Comparison of ENCODE assay signal across 29 cellular contexts in genomic region chr2:151033454-151034248, GRCh38.
"Had no signal": no experiment of that assay in that cellular context is flagged by ENCODE, and none has a peak within 500 bp of the region (broad histone marks: within the 10 kb centered on the region; RNA-seq: fewer than 3 reads in every experiment).

No MANE protein-coding gene starts in this region.

- H3K9me3 ChIP-seq: esophagus muscularis mucosa, left ventricle myocardium inferior, neutrophil, ovary, stomach, thyroid gland, upper lobe of left lung, vagina had no signal

- ATAC-seq: activated CD4-positive, alpha-beta T cell treated with anti-CD3 and anti-CD28 coated beads for 36 hours; activated CD8-positive, alpha-beta memory T cell treated with anti-CD3 and anti-CD28 coated beads, Interleukin-2, amount 10 ng/mL, durations not matched to agents 7 days and 5 days; activated CD8-positive, alpha-beta T cell treated with anti-CD3 and anti-CD28 coated beads, Interleukin-2, amount 10 ng/mL, durations not matched to agents 7 days and 5 days; activated naive CD8-positive, alpha-beta T cell treated with anti-CD3 and anti-CD28 coated beads, Interleukin-2, amount 50 U/mL, for 24 hours; stimulated activated memory B cell treated with anti-CD40 and anti-IgM and Interleukin-4, amounts not matched to agents 10 μg/mL and 1 μg/mL and 100 μg/mL, for 72 hours had no signal

- H3K9me3 Mint-ChIP-seq: activated naive CD4-positive, alpha-beta T cell treated with anti-CD3 and anti-CD28 coated beads, Interleukin-2, amount 50 U/mL, for 24 hours; activated naive CD8-positive, alpha-beta T cell treated with anti-CD3 and anti-CD28 coated beads, Interleukin-2, amount 50 U/mL, for 24 hours; activated T-helper 2 cell treated with anti-CD3 and anti-CD28 coated beads, Interferon-gamma antibody, Interleukin-2, Interleukin-4, amounts not matched to agents 10 μg/mL and 5 μg/mL and 100 μg/mL, durations not matched to agents 14 hours and 24 hours and 36 hours; nephron progenitor cell; stimulated activated memory B cell treated with anti-CD40 and anti-IgM and Interleukin-4, amounts not matched to agents 10 μg/mL and 1 μg/mL and 100 μg/mL, for 72 hours had no signal

- H3K4me2 ChIP-seq: hepatocyte had no signal

- H3K27me3 Mint-ChIP-seq: progenitor cell of endocrine pancreas; stimulated activated memory B cell treated with anti-CD40 and anti-IgM and Interleukin-4, amounts not matched to agents 10 μg/mL and 1 μg/mL and 100 μg/mL, for 72 hours had no signal

- H3K27ac Mint-ChIP-seq: activated CD4-positive, alpha-beta T cell treated with anti-CD3 and anti-CD28 coated beads for 36 hours; activated CD8-positive, alpha-beta memory T cell treated with anti-CD3 and anti-CD28 coated beads, Interleukin-2, amount 10 ng/mL, durations not matched to agents 7 days and 5 days; activated CD8-positive, alpha-beta T cell treated with anti-CD3 and anti-CD28 coated beads, Interleukin-2, amount 10 ng/mL, durations not matched to agents 7 days and 5 days; activated naive CD4-positive, alpha-beta T cell treated with anti-CD3 and anti-CD28 coated beads, Interleukin-2, amount 50 U/mL, for 24 hours; activated naive CD8-positive, alpha-beta T cell treated with anti-CD3 and anti-CD28 coated beads, Interleukin-2, amount 50 U/mL, for 24 hours; activated T-helper 2 cell treated with anti-CD3 and anti-CD28 coated beads, Interferon-gamma antibody, Interleukin-2, Interleukin-4, amounts not matched to agents 10 μg/mL and 5 μg/mL and 100 μg/mL, durations not matched to agents 14 hours and 24 hours and 36 hours; naive B cell; nephron progenitor cell; progenitor cell of endocrine pancreas; stimulated activated memory B cell treated with anti-CD40 and anti-IgM and Interleukin-4, amounts not matched to agents 10 μg/mL and 1 μg/mL and 100 μg/mL, for 72 hours had no signal

- H2AFZ ChIP-seq: hepatocyte had no signal

- H3K79me2 ChIP-seq: hepatocyte had no signal

- H3K36me3 ChIP-seq: esophagus muscularis mucosa, left ventricle myocardium inferior, neutrophil, ovary, stomach, thyroid gland, upper lobe of left lung, vagina had no signal

- H3K4me3 ChIP-seq: esophagus muscularis mucosa, hepatocyte, left ventricle myocardium inferior, lung, ovary, skin epidermis, stomach, thyroid gland, upper lobe of left lung, vagina had no signal

- H3K4me3 Mint-ChIP-seq: activated CD4-positive, alpha-beta T cell treated with anti-CD3 and anti-CD28 coated beads for 36 hours; activated CD8-positive, alpha-beta memory T cell treated with anti-CD3 and anti-CD28 coated beads, Interleukin-2, amount 10 ng/mL, durations not matched to agents 7 days and 5 days; activated CD8-positive, alpha-beta T cell treated with anti-CD3 and anti-CD28 coated beads, Interleukin-2, amount 10 ng/mL, durations not matched to agents 7 days and 5 days; activated naive CD4-positive, alpha-beta T cell treated with anti-CD3 and anti-CD28 coated beads, Interleukin-2, amount 50 U/mL, for 24 hours; activated naive CD8-positive, alpha-beta T cell treated with anti-CD3 and anti-CD28 coated beads, Interleukin-2, amount 50 U/mL, for 24 hours; nephron progenitor cell; stimulated activated memory B cell treated with anti-CD40 and anti-IgM and Interleukin-4, amounts not matched to agents 10 μg/mL and 1 μg/mL and 100 μg/mL, for 72 hours had no signal

- H3K36me3 Mint-ChIP-seq: activated CD8-positive, alpha-beta memory T cell treated with anti-CD3 and anti-CD28 coated beads, Interleukin-2, amount 10 ng/mL, durations not matched to agents 7 days and 5 days; activated naive CD4-positive, alpha-beta T cell treated with anti-CD3 and anti-CD28 coated beads, Interleukin-2, amount 50 U/mL, for 24 hours; naive B cell; stimulated activated memory B cell treated with anti-CD40 and anti-IgM and Interleukin-4, amounts not matched to agents 10 μg/mL and 1 μg/mL and 100 μg/mL, for 72 hours had no signal

- H3K4me1 Mint-ChIP-seq: naive B cell; stimulated activated memory B cell treated with anti-CD40 and anti-IgM and Interleukin-4, amounts not matched to agents 10 μg/mL and 1 μg/mL and 100 μg/mL, for 72 hours had no signal

- H3K27ac ChIP-seq: esophagus muscularis mucosa, hepatocyte, left ventricle myocardium inferior, neutrophil, ovary, skin epidermis, stomach, thyroid gland, upper lobe of left lung, vagina had no signal

- DNase-seq: activated CD4-positive, alpha-beta T cell treated with anti-CD3 and anti-CD28 coated beads for 36 hours; activated CD4-positive, CD25-positive, alpha-beta regulatory T cell; activated CD8-positive, alpha-beta memory T cell treated with anti-CD3 and anti-CD28 coated beads, Interleukin-2, amount 10 ng/mL, durations not matched to agents 7 days and 5 days; activated CD8-positive, alpha-beta T cell treated with anti-CD3 and anti-CD28 coated beads, Interleukin-2, amount 10 ng/mL, durations not matched to agents 7 days and 5 days; activated naive CD8-positive, alpha-beta T cell treated with anti-CD3 and anti-CD28 coated beads, Interleukin-2, amount 50 U/mL, for 24 hours; activated T-cell treated with anti-CD3 and anti-CD28 coated beads, Interleukin-2, amount 50 U/mL, for 48 hours; dermis blood vessel endothelial cell; effector CD4-positive, alpha-beta T cell; glutamatergic neuron; islet precursor cell; left ventricle myocardium inferior; naive B cell; nephron progenitor cell; ovary; stimulated activated CD4-positive, alpha-beta T cell treated with anti-CD3 and anti-CD28 coated beads, Interleukin-12 subunit alpha, Interleukin-12 subunit beta, amount 100 ng/mL, for 4 hours; stimulated activated CD4-positive, alpha-beta T cell treated with anti-CD3 and anti-CD28 coated beads, Interleukin-4, amount 100 ng/mL, for 1 hour; stomach; thyroid gland; upper lobe of left lung had no signal

- H3K4me1 ChIP-seq: thyroid gland had no signal

- H3K27me3 ChIP-seq: esophagus muscularis mucosa, hepatocyte, neutrophil, ovary, stomach, thyroid gland, upper lobe of left lung, vagina had no signal
